Comparison of ENCODE assay signal across 10 cellular contexts in genomic region chr5:177358333-177358939, GRCh38. TPM values are rescaled to one million over a fixed set of nuclear protein-coding genes. Genes with fewer than 3 reads are reported as not detected.
A peak's percentile ranks its signal among the peaks of the same experiment; 100 is the strongest.
DNase-seq lines count a peak whose midpoint lies in the region; ATAC-seq, FAIRE-seq and TF ChIP-seq lines count a peak whose summit lies in the region.
"Had no signal": no experiment of that assay in that cellular context is flagged by ENCODE, and none has a peak within 500 bp of the region (broad histone marks: within the 10 kb centered on the region; RNA-seq: fewer than 3 reads in every experiment).

No MANE protein-coding gene starts in this region.

- no peak for DNase-seq in activated T-cell treated with anti-CD3 and anti-CD28 coated beads, Interleukin-2, amount 50 U/mL, for 24 hours
- no peak for DNase-seq in activated T-cell treated with anti-CD3 and anti-CD28 coated beads, Interleukin-2, amount 50 U/mL, for 1 hour
- no peak for DNase-seq in activated CD8-positive, alpha-beta T cell treated with anti-CD3 and anti-CD28 coated beads for 36 hours
- no peak for DNase-seq in keratinocyte (ENCODE audit: low read depth, low spot score)
- no peak for DNase-seq in thoracic aorta (ENCODE audit: low spot score)
- no peak for DNase-seq in SHP77 (lab: John Stamatoyannopoulos, UW)
- DNase-seq in NCI-H524 treated with DMSO at 0.1 percent for 48 hours (lab: John Stamatoyannopoulos, UW) = no peak
- no peak for DNase-seq in UCSD-AML1 (lab: John Stamatoyannopoulos, UW; ENCODE audit: unreplicated experiment)
- DNase-seq: NCI-H2081 treated with DMSO at 0.1 percent for 48 hours had no signal

- peak overlapping the region; percentile 90 for H2AFZ ChIP-seq in keratinocyte (ENCODE audit: control insufficient read depth, low read length)

- no peaks in the 10 kb centered on the region for H4K20me1 ChIP-seq in keratinocyte (ENCODE audit: control insufficient read depth, extremely low read depth, insufficient read depth, low read length)

- CTCF ChIA-PET in activated CD8-positive, alpha-beta T cell treated with anti-CD3 and anti-CD28 coated beads for 36 hours (lab: Charles Lee) = interaction anchor here (1.1 to 6.8 kb wide), 6 partner anchors 12 to 49 kb away, joined by 3 to 55 read pairs (median 4); no protein-coding TSS in a partner anchor

- H3K4me1 Mint-ChIP-seq in activated T-cell treated with anti-CD3 and anti-CD28 coated beads, Interleukin-2, amount 50 U/mL, for 24 hours (ENCODE audit: low read depth) = peaks cover 79% of the 10 kb centered on the region
- peaks cover 82% of the 10 kb centered on the region for H3K4me1 Mint-ChIP-seq in activated CD8-positive, alpha-beta T cell treated with anti-CD3 and anti-CD28 coated beads for 36 hours (ENCODE audit: low read depth)

- H3K9ac ChIP-seq in keratinocyte (ENCODE audit: control insufficient read depth, extremely low read depth, insufficient read depth, low read length) = peak overlapping the region; percentile 78

- POLR2A ChIA-PET in activated CD8-positive, alpha-beta T cell treated with anti-CD3 and anti-CD28 coated beads for 36 hours (lab: Charles Lee) = no interaction called here

- peaks cover 27% of the 10 kb centered on the region for H3K36me3 Mint-ChIP-seq in activated T-cell treated with anti-CD3 and anti-CD28 coated beads, Interleukin-2, amount 50 U/mL, for 24 hours (ENCODE audit: low read depth)
- H3K36me3 Mint-ChIP-seq in activated CD8-positive, alpha-beta T cell treated with anti-CD3 and anti-CD28 coated beads for 36 hours (ENCODE audit: low read depth) = peaks cover 10% of the 10 kb centered on the region

- no peaks in the 10 kb centered on the region for H3K79me2 ChIP-seq in keratinocyte (ENCODE audit: control insufficient read depth, insufficient read depth, low read length)

- FAIRE-seq in keratinocyte (lab: Jason Lieb, UNC) = no peak
- FAIRE-seq: TTC549 had no signal

- dilution Hi-C loops in keratinocyte (cut with MboI; ENCODE audit: extremely low pct_ligation_motif_present, low sequenced_read_pairs) = no loop called here

- H3K36me3 ChIP-seq in keratinocyte (ENCODE audit: control insufficient read depth in 2 of 2, extremely low read depth in 1 of 2, insufficient read depth in 2 of 2, low read length in 2 of 2) (no peaks in the 10 kb centered on the region), thoracic aorta (no peaks in the 10 kb centered on the region)

- H3K4me3 ChIP-seq in keratinocyte (ENCODE audit: control insufficient read depth in 2 of 3, extremely low read depth in 1 of 3, insufficient read depth in 2 of 3, low read depth in 1 of 3, low read length in 3 of 3) (peak overlapping the region; percentile 42 to 77 (median 74)), thoracic aorta (peak overlapping the region; percentile 63)

- H3K4me1 ChIP-seq in keratinocyte (ENCODE audit: control insufficient read depth, extremely low read depth, insufficient read depth, low read length) (peaks cover 34% of the 10 kb centered on the region), thoracic aorta (ENCODE audit: control insufficient read depth in 1 of 2, low read depth in 2 of 2) (peaks cover 6 to 8% of the 10 kb centered on the region in 2 donors)

- TF ChIP-seq CTCF in activated CD8-positive, alpha-beta T cell treated with anti-CD3 and anti-CD28 coated beads for 36 hours (IDR thresholded peaks at IDR 0.05) = no peak
- no peak for TF ChIP-seq CTCF in keratinocyte (optimal IDR thresholded peaks at IDR 0.05 in 1 of 3, IDR thresholded peaks at IDR 0.05 in 1 of 3, conservative IDR thresholded peaks at IDR 0.05 in 1 of 3; ENCODE audit: extremely low read depth in 1 of 3, insufficient read depth in 2 of 3, low read length in 3 of 3)
- no peak for TF ChIP-seq CTCF in thoracic aorta (IDR thresholded peaks at IDR 0.05)

- H3K4me2 ChIP-seq in keratinocyte (ENCODE audit: control insufficient read depth, extremely low read depth, insufficient read depth, low read depth, low read length) = peak overlapping the region; percentile 95

- H3K4me3 Mint-ChIP-seq in activated T-cell treated with anti-CD3 and anti-CD28 coated beads, Interleukin-2, amount 50 U/mL, for 24 hours = peak overlapping the region; percentile 89
- H3K4me3 Mint-ChIP-seq in activated CD8-positive, alpha-beta T cell treated with anti-CD3 and anti-CD28 coated beads for 36 hours = peak overlapping the region; percentile 89

- H3K27ac Mint-ChIP-seq in activated T-cell treated with anti-CD3 and anti-CD28 coated beads, Interleukin-2, amount 50 U/mL, for 24 hours = peak overlapping the region; percentile 90
- H3K27ac Mint-ChIP-seq in activated CD8-positive, alpha-beta T cell treated with anti-CD3 and anti-CD28 coated beads for 36 hours = peak overlapping the region; percentile 81

- intact Hi-C loops in activated CD8-positive, alpha-beta T cell treated with anti-CD3 and anti-CD28 coated beads for 36 hours (cut with micrococcal nuclease) = loop anchor here (5.0 kb wide), 1 partner anchor 41 kb away; no protein-coding TSS in a partner anchor

- H3K9me1 ChIP-seq in keratinocyte (ENCODE audit: control insufficient read depth, extremely low read depth, insufficient read depth, low read length) = no peaks in the 10 kb centered on the region

- H3K9me3 Mint-ChIP-seq in activated T-cell treated with anti-CD3 and anti-CD28 coated beads, Interleukin-2, amount 50 U/mL, for 24 hours = peaks cover 8% of the 10 kb centered on the region
- H3K9me3 Mint-ChIP-seq in activated CD8-positive, alpha-beta T cell treated with anti-CD3 and anti-CD28 coated beads for 36 hours = peaks cover 14% of the 10 kb centered on the region

- ATAC-seq in activated CD8-positive, alpha-beta T cell treated with anti-CD3 and anti-CD28 coated beads for 36 hours = no peak
- no peak for ATAC-seq in thoracic aorta (ENCODE audit: insufficient number of reproducible peaks, low FRiP score, low read depth)

- H3K9me3 ChIP-seq in keratinocyte (ENCODE audit: control insufficient read depth, low read depth, low read length) (no peaks in the 10 kb centered on the region), thoracic aorta (no peaks in the 10 kb centered on the region)

- H3K27me3 ChIP-seq in keratinocyte (ENCODE audit: control insufficient read depth, extremely low read depth, insufficient read depth, low read length) = no peaks in the 10 kb centered on the region
- no peaks in the 10 kb centered on the region for H3K27me3 ChIP-seq in thoracic aorta (replicated peaks; ENCODE audit: insufficient read depth)

- no peaks in the 10 kb centered on the region for H3K27me3 Mint-ChIP-seq in activated T-cell treated with anti-CD3 and anti-CD28 coated beads, Interleukin-2, amount 50 U/mL, for 24 hours
- no peaks in the 10 kb centered on the region for H3K27me3 Mint-ChIP-seq in activated CD8-positive, alpha-beta T cell treated with anti-CD3 and anti-CD28 coated beads for 36 hours

- peak overlapping the region; percentile 47 for H3K27ac ChIP-seq in keratinocyte (ENCODE audit: control insufficient read depth, insufficient read depth, low read length)
- no peak overlapping the region for H3K27ac ChIP-seq in thoracic aorta

RNA-seq across cellular contexts. Expression of gene RGS14, which starts 0.7 kb away (rescaled TPM):
- total RNA-seq in activated CD8-positive, alpha-beta T cell treated with anti-CD3 and anti-CD28 coated beads for 36 hours = 10 to 100 TPM; 50.4 to 52.5 TPM
- 8.6 to 10.6 TPM (median 9.3 TPM) in 3 replicates for polyA plus RNA-seq in keratinocyte
- polyA plus RNA-seq in keratinocyte (2011; ENCODE audit: low read depth) = 1.1 TPM
- 5.3 and 14.2 TPM in 2 replicates for polyA plus RNA-seq in keratinocyte (2011; cell fraction: cytosol; rRNA removed)
- polyA plus RNA-seq in keratinocyte (2011; cell fraction: nucleus; rRNA removed) = 12.9 and 17.9 TPM in 2 replicates
- polyA plus RNA-seq in keratinocyte (2012; ENCODE audit: low replicate concordance) = 3.5 and 10.1 TPM in 2 replicates
- 3.4 to 13.1 TPM (median 5.4 TPM) in 3 replicates for polyA minus RNA-seq in keratinocyte
- polyA minus RNA-seq in keratinocyte (2011; cell fraction: cytosol; rRNA and poly(A)+ RNA removed) = 10.2 TPM
- 4.0 and 5.9 TPM in 2 replicates for polyA minus RNA-seq in keratinocyte (2011; cell fraction: nucleus; rRNA and poly(A)+ RNA removed)
- 10 to 100 TPM in 1 of 2 donors, 1 to 10 TPM in 1; 4.9 to 12.6 TPM for total RNA-seq in thoracic aorta

RNA-seq across cellular contexts. Expression of gene LMAN2, which starts 7.0 kb away (rescaled TPM):
- 10 to 100 TPM; 79.9 to 87.5 TPM for total RNA-seq in activated CD8-positive, alpha-beta T cell treated with anti-CD3 and anti-CD28 coated beads for 36 hours
- polyA plus RNA-seq in keratinocyte = 105 to 147 TPM (median 146 TPM) in 3 replicates
- polyA plus RNA-seq in keratinocyte (2011; ENCODE audit: low read depth) = 123 TPM
- 97.8 and 116 TPM in 2 replicates for polyA plus RNA-seq in keratinocyte (2011; cell fraction: cytosol; rRNA removed)
- 203 and 245 TPM in 2 replicates for polyA plus RNA-seq in keratinocyte (2011; cell fraction: nucleus; rRNA removed)
- 87.3 and 153 TPM in 2 replicates for polyA plus RNA-seq in keratinocyte (2012; ENCODE audit: low replicate concordance)
- polyA minus RNA-seq in keratinocyte = 165 to 210 TPM (median 166 TPM) in 3 replicates
- polyA minus RNA-seq in keratinocyte (2011; cell fraction: cytosol; rRNA and poly(A)+ RNA removed) = 248 TPM
- 118 and 135 TPM in 2 replicates for polyA minus RNA-seq in keratinocyte (2011; cell fraction: nucleus; rRNA and poly(A)+ RNA removed)
- 100 to 1,000 TPM; 159 to 167 TPM for total RNA-seq in thoracic aorta

RNA-seq across cellular contexts. Expression of gene SLC34A1, which starts 25.8 kb away (rescaled TPM):
- total RNA-seq in activated CD8-positive, alpha-beta T cell treated with anti-CD3 and anti-CD28 coated beads for 36 hours = under 1 TPM; 0.29 to 0.43 TPM
- polyA plus RNA-seq in keratinocyte = 0.02 to 0.07 TPM (median 0.06 TPM) in 3 replicates
- not detected for polyA plus RNA-seq in keratinocyte (2011; ENCODE audit: low read depth)
- 0.04 TPM in 1 of 2 replicates, not detected in the other for polyA plus RNA-seq in keratinocyte (2011; cell fraction: cytosol; rRNA removed)
- 0.11 and 0.13 TPM in 2 replicates for polyA plus RNA-seq in keratinocyte (2011; cell fraction: nucleus; rRNA removed)
- polyA plus RNA-seq in keratinocyte (2012; ENCODE audit: low replicate concordance) = 0.06 TPM in 1 of 2 replicates, not detected in the other
- polyA minus RNA-seq in keratinocyte = 0.22 to 0.30 TPM in 2 of 3 replicates, not detected in the other
- polyA minus RNA-seq in keratinocyte (2011; cell fraction: cytosol; rRNA and poly(A)+ RNA removed) = not detected
- polyA minus RNA-seq in keratinocyte (2011; cell fraction: nucleus; rRNA and poly(A)+ RNA removed) = 0.32 and 0.47 TPM in 2 replicates
- total RNA-seq in thoracic aorta = not detected

RNA-seq across cellular contexts. Expression of gene PFN3, which starts 42.0 kb away (rescaled TPM):
- not detected for total RNA-seq in activated CD8-positive, alpha-beta T cell treated with anti-CD3 and anti-CD28 coated beads for 36 hours
- not detected in 3 replicates for polyA plus RNA-seq in keratinocyte
- not detected for polyA plus RNA-seq in keratinocyte (2011; ENCODE audit: low read depth)
- polyA plus RNA-seq in keratinocyte (2011; cell fraction: cytosol; rRNA removed) = not detected in 2 replicates
- polyA plus RNA-seq in keratinocyte (2011; cell fraction: nucleus; rRNA removed) = not detected in 2 replicates
- polyA plus RNA-seq in keratinocyte (2012; ENCODE audit: low replicate concordance) = not detected in 2 replicates
- polyA minus RNA-seq in keratinocyte = not detected in 3 replicates
- not detected for polyA minus RNA-seq in keratinocyte (2011; cell fraction: cytosol; rRNA and poly(A)+ RNA removed)
- not detected in 2 replicates for polyA minus RNA-seq in keratinocyte (2011; cell fraction: nucleus; rRNA and poly(A)+ RNA removed)
- not detected for total RNA-seq in thoracic aorta

RNA-seq across cellular contexts. Expression of gene MXD3, which starts 46.7 kb away (rescaled TPM):
- total RNA-seq in activated CD8-positive, alpha-beta T cell treated with anti-CD3 and anti-CD28 coated beads for 36 hours = 10 to 100 TPM; 19.3 to 25.1 TPM
- polyA plus RNA-seq in keratinocyte = 0.69 to 1.2 TPM (median 0.97 TPM) in 3 replicates
- 1.1 TPM for polyA plus RNA-seq in keratinocyte (2011; ENCODE audit: low read depth)
- 0.10 and 0.26 TPM in 2 replicates for polyA plus RNA-seq in keratinocyte (2011; cell fraction: cytosol; rRNA removed)
- polyA plus RNA-seq in keratinocyte (2011; cell fraction: nucleus; rRNA removed) = 2.9 and 6.7 TPM in 2 replicates
- polyA plus RNA-seq in keratinocyte (2012; ENCODE audit: low replicate concordance) = 1.3 and 2.7 TPM in 2 replicates
- 1.0 to 1.2 TPM (median 1.1 TPM) in 3 replicates for polyA minus RNA-seq in keratinocyte
- polyA minus RNA-seq in keratinocyte (2011; cell fraction: cytosol; rRNA and poly(A)+ RNA removed) = 2.1 TPM
- 1.7 and 2.6 TPM in 2 replicates for polyA minus RNA-seq in keratinocyte (2011; cell fraction: nucleus; rRNA and poly(A)+ RNA removed)
- total RNA-seq in thoracic aorta = 10 to 100 TPM; 11.9 to 17.6 TPM
